Comparison of ENCODE assay signal across 27 cellular contexts in the genomic region with DNA sequence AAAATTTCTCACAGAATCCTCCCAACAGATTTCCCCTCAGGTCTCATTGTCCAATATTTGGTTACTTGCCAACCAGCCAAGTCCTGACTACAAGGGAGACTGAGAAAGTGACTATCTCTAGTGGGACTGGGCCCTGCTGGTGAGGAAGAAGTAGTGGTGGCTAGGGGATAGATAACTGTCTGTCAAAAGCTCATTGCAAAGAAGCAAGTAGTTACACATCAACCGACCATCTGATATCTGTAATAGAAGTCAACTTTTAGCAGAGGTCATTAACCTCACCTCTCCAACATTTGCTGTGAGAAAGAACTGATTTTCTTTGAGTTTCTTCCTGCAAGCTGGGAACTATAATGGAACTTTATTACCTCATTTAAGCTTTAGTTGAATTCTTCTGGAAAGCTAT. TPM values are rescaled to one million over a fixed set of nuclear protein-coding genes. Genes with fewer than 3 reads are reported as not detected.
DNase-seq lines count a peak whose midpoint lies in the region; FAIRE-seq and TF ChIP-seq lines count a peak whose summit lies in the region.
"Had no signal": no experiment of that assay in that cellular context is flagged by ENCODE, and none has a peak within 500 bp of the region (broad histone marks: within the 10 kb centered on the region; RNA-seq: fewer than 3 reads in every experiment).

No MANE protein-coding gene starts in this region.

- H3K9me3 Mint-ChIP-seq in Caco-2 (ENCODE audit: unreplicated experiment), result no peaks in the 10 kb centered on the region
- H3K9me3 Mint-ChIP-seq: brain; CD14-positive monocyte; GM23338; naive thymus-derived CD8-positive, alpha-beta T cell; T-cell had no signal

- H3K27ac Mint-ChIP-seq in Caco-2 (ENCODE audit: unreplicated experiment), result no peak overlapping the region
- H3K27ac Mint-ChIP-seq: activated CD8-positive, alpha-beta T cell treated with anti-CD3 and anti-CD28 coated beads, Interleukin-2, amount 10 ng/mL, durations not matched to agents 7 days and 5 days; CD14-positive monocyte; GM23338; T-cell had no signal

- no TSS peak for BruUV-seq in Caco-2 (replicated peaks; lab: Mats Ljungman, UMichigan)

- CTCF ChIA-PET in Caco-2 (lab: Charles Lee), result interaction anchor here (0.8 to 0.9 kb wide), 2 partner anchors 37 to 39 kb away, joined by 3 to 7 read pairs; no protein-coding TSS in a partner anchor

- peak overlapping the region in 1 of 2 donors; percentile 73 for H3K9ac ChIP-seq in colonic mucosa (ENCODE audit: low read depth in 2 of 2, low read length in 2 of 2)

- WGBS in small intestine, 3 donors, result 10 to 44% (median 38%) methylated on average over 1 of the region's 1 CpG

- H3K4me1 ChIP-seq in colonic mucosa (peaks cover 3% of the 10 kb centered on the region), small intestine (ENCODE audit: control insufficient read depth in 2 of 2, insufficient read depth in 1 of 2, low read depth in 1 of 2, low read length in 1 of 2) (peaks cover 6 to 37% of the 10 kb centered on the region in 2 donors), Caco-2 (peaks cover 50% of the 10 kb centered on the region)

- in situ Hi-C loops in Caki2 (cut with HindIII; ENCODE audit: low pct_unique_long_range_greater_than_20kb, low sequenced_read_pairs), result no loop called here

- H3K4me3 ChIP-seq in colonic mucosa (no peak overlapping the region), small intestine (ENCODE audit: low read depth in 1 of 2, low read length in 2 of 2) (no peak overlapping the region), Caco-2 (ENCODE audit: low read depth, low read length) (no peak overlapping the region)
- H3K4me3 ChIP-seq: GM23338, left lung, smooth muscle cell had no signal

- H3K27me3 ChIP-seq in colonic mucosa (no peaks in the 10 kb centered on the region), small intestine (ENCODE audit: control insufficient read depth in 2 of 2, insufficient read depth in 2 of 2, low read length in 2 of 2) (no peaks in the 10 kb centered on the region), Caco-2 (replicated peaks; ENCODE audit: control insufficient read depth, insufficient read depth, low read length) (no peaks in the 10 kb centered on the region)
- H3K27me3 ChIP-seq: foreskin keratinocyte, left lung had no signal

- intact Hi-C loops in colonic mucosa (cut with DNase I) (no loop called here), Caco-2 (cut with micrococcal nuclease; ENCODE audit: unreplicated experiment) (no loop called here)

- FAIRE-seq in small intestine (lab: Jason Lieb, UNC), result no peak

- POLR2A ChIA-PET in Caco-2 (lab: Charles Lee), result no interaction called here

- no peak for TF ChIP-seq CTCF in colonic mucosa (IDR thresholded peaks at IDR 0.05)
- no peak for TF ChIP-seq CTCF in Caco-2 (IDR thresholded peaks at IDR 0.05; ENCODE audit: insufficient read depth in 1 of 2, low read depth in 1 of 2, low read length in 1 of 2, severe bottlenecking in 1 of 2, unreplicated experiment in 1 of 2)

- DNase-seq in Caki2 (ENCODE audit: low read depth) (peak; percentile 29), HuH-7 (ENCODE audit: low spot score) (peak; percentile 11), colonic mucosa (no peak), small intestine (no peak), NCI-H187 (lab: John Stamatoyannopoulos, UW) (no peak), Caco-2 (no peak)
- DNase-seq in activated CD4-positive, alpha-beta T cell treated with anti-CD3 and anti-CD28 coated beads for 4 hours, result no peak
- DNase-seq: activated CD8-positive, alpha-beta T cell treated with anti-CD3 and anti-CD28 coated beads, Interleukin-2, amount 10 ng/mL, durations not matched to agents 7 days and 5 days; activated effector memory CD4-positive, alpha-beta T cell treated with anti-CD3 and anti-CD28 coated beads, Interleukin-2, amount 50 U/mL, for 16 hours; activated T-cell treated with anti-CD3 and anti-CD28 coated beads for 4 hours; effector CD8-positive, alpha-beta T cell; erythroblast; foreskin keratinocyte; left lung; naive thymus-derived CD8-positive, alpha-beta T cell; NCI-H1048; NCI-H1930; NCI-H748 treated with DMSO at 0.1 percent for 48 hours; occipital lobe; SHP77 treated with DMSO at 0.1 percent for 48 hours; substantia nigra; T-cell had no signal

- H3K36me3 ChIP-seq in colonic mucosa (no peaks in the 10 kb centered on the region), small intestine (ENCODE audit: control insufficient read depth in 2 of 2, insufficient read depth in 2 of 2, low read length in 2 of 2) (no peaks in the 10 kb centered on the region), Caco-2 (ENCODE audit: control insufficient read depth, insufficient read depth, low read length) (no peaks in the 10 kb centered on the region)
- H3K36me3 ChIP-seq: left lung had no signal

- no peak overlapping the region for H3K4me3 Mint-ChIP-seq in Caco-2 (ENCODE audit: unreplicated experiment)
- H3K4me3 Mint-ChIP-seq: activated CD8-positive, alpha-beta T cell treated with anti-CD3 and anti-CD28 coated beads, Interleukin-2, amount 10 ng/mL, durations not matched to agents 7 days and 5 days; brain; CD14-positive monocyte; GM23338; naive thymus-derived CD8-positive, alpha-beta T cell; T-cell had no signal

- H3K27ac ChIP-seq in colonic mucosa (peak overlapping the region; percentile 88), small intestine (ENCODE audit: low read depth in 1 of 2, low read length in 1 of 2) (peak overlapping the region; percentile 37 to 84)
- H3K27ac ChIP-seq: foreskin keratinocyte, left lung had no signal

- no peaks in the 10 kb centered on the region for H3K36me3 Mint-ChIP-seq in Caco-2 (ENCODE audit: insufficient read depth, unreplicated experiment)
- H3K36me3 Mint-ChIP-seq: brain had no signal

- H3K4me1 Mint-ChIP-seq in Caco-2 (ENCODE audit: low read depth, unreplicated experiment), result peaks cover 20% of the 10 kb centered on the region

- H3K9me3 ChIP-seq in colonic mucosa, result no peaks in the 10 kb centered on the region
- no peaks in the 10 kb centered on the region for H3K9me3 ChIP-seq in small intestine (ENCODE audit: control insufficient read depth, low read depth)
- no peaks in the 10 kb centered on the region for H3K9me3 ChIP-seq in Caco-2
- H3K9me3 ChIP-seq: left lung had no signal

- H3K27me3 Mint-ChIP-seq in Caco-2 (ENCODE audit: insufficient read depth, unreplicated experiment), result peaks cover under 1% of the 10 kb centered on the region
- H3K27me3 Mint-ChIP-seq: naive thymus-derived CD8-positive, alpha-beta T cell; T-cell had no signal

RNA-seq across cellular contexts. Expression of a gene that starts 15.2 kb away (rescaled TPM):
- total RNA-seq in Caki2 (2014; rRNA removed; shearing (Covaris generic); ENCODE audit: low replicate concordance), result 15.6 and 62.4 TPM in 2 replicates
- 10 to 100 TPM; 16.3 to 20.4 TPM for total RNA-seq in colonic mucosa
- polyA plus RNA-seq in small intestine, result 10 to 100 TPM in 1 of 3 donors, 1 to 10 TPM in 2; 2.9 to 10.1 (median 8.6) TPM
- total RNA-seq in Caco-2 (2022), result 0.42 and 0.54 TPM in 2 replicates

RNA-seq across cellular contexts. Expression of a gene that starts 43.6 kb away (rescaled TPM):
- not detected in 2 replicates for total RNA-seq in Caki2 (2014; rRNA removed; shearing (Covaris generic); ENCODE audit: low replicate concordance)
- total RNA-seq in colonic mucosa, result 10 to 100 TPM; 26.6 to 28.2 TPM
- polyA plus RNA-seq in small intestine, result 1 to 10 TPM in 2 of 3 donors, under 1 TPM in 1; 0.81 to 8.5 (median 2.5) TPM
- total RNA-seq in Caco-2 (2022), result not detected in 2 replicates
- total RNA-seq: chondrocyte, GM23338, T-cell had no signal
- polyA plus RNA-seq: GM23338 had no signal

RNA-seq across cellular contexts. Expression of a gene that starts 57.3 kb away (rescaled TPM):
- 41.7 and 49.7 TPM in 2 replicates for total RNA-seq in Caki2 (2014; rRNA removed; shearing (Covaris generic); ENCODE audit: low replicate concordance)
- 100 to 1,000 TPM in 1 of 2 donors, 10 to 100 TPM in 1; 88.3 to 265 TPM for total RNA-seq in colonic mucosa
- 100 to 1,000 TPM in 1 of 3 donors, 10 to 100 TPM in 1, 1 to 10 TPM in 1; 6.5 to 274 (median 60.0) TPM for polyA plus RNA-seq in small intestine
- total RNA-seq in Caco-2 (2022), result 0.23 TPM in 1 of 2 replicates, not detected in the other

Comparison
In these comparisons a context has a peak if more than half of its experiments do, and no peak if none do; other contexts are left out.
1. DNase-seq: peak in Caki2 (single experiment) and HuH-7 (single experiment); none in colonic mucosa (single experiment), small intestine (single experiment), NCI-H187 (0 of 2), activated CD4-positive, alpha-beta T cell treated with anti-CD3 and anti-CD28 coated beads for 4 hours (0 of 2) and Caco-2 (0 of 2).
2. RNA of a gene that starts 15.2 kb away (total RNA-seq): 16.3 to 20.4 TPM in colonic mucosa and 15.6 to 62.4 TPM in Caki2; 0.42 to 0.54 TPM in Caco-2; every median in the first group is over 10 times any median in the second.
3. RNA of a gene that starts 43.6 kb away (total RNA-seq): 26.6 to 28.2 TPM in colonic mucosa; not detected in Caco-2 and not detected in Caki2; every median in the first group is over 10 times any median in the second.
4. RNA of a gene that starts 57.3 kb away (total RNA-seq): 88.3 to 265 TPM in colonic mucosa and 41.7 to 49.7 TPM in Caki2; 0.23 TPM in Caco-2; every median in the first group is over 10 times any median in the second.